19 cellular contexts compared by ENCODE assay signal in genomic region chr1:108357802-108358201, GRCh38.
"Had no signal": no experiment of that assay in that cellular context is flagged by ENCODE, and none has a peak within 500 bp of the region (broad histone marks: within the 10 kb centered on the region; RNA-seq: fewer than 3 reads in every experiment).

No MANE protein-coding gene starts in this region.

- H3K4me3 ChIP-seq: dorsolateral prefrontal cortex, gastrocnemius medialis, heart right ventricle, right atrium auricular region, sigmoid colon, skin epidermis, thoracic aorta, transverse colon had no signal

- H3K36me3 ChIP-seq: gastrocnemius medialis, heart right ventricle, neutrophil, right atrium auricular region, sigmoid colon, thoracic aorta, transverse colon had no signal

- DNase-seq: cortex of kidney; dorsolateral prefrontal cortex; effector CD8-positive, alpha-beta T cell; gastrocnemius medialis; heart right ventricle; hypothalamus; kidney glomerular epithelial cell; naive thymus-derived CD4-positive, alpha-beta T cell; posterior cingulate gyrus; sigmoid colon; stimulated activated CD4-positive, alpha-beta T cell treated with anti-CD3 and anti-CD28 coated beads, Interleukin-2, amount 100 ng/mL, for 24 hours; stimulated activated CD4-positive, alpha-beta T cell treated with anti-CD3 and anti-CD28 coated beads, Interleukin-4, amount 100 ng/mL, for 4 hours; stimulated activated naive B cell treated with anti-CD40 and anti-IgM and Interleukin-4, amounts not matched to agents 10 μg/mL and 1 μg/mL and 100 μg/mL, for 72 hours; stimulated activated naive CD8-positive, alpha-beta T cell treated with anti-CD3 and anti-CD28 coated beads, Interleukin-15, amount 100 ng/mL, for 72 hours; transverse colon had no signal

- H3K9me3 ChIP-seq: gastrocnemius medialis, neutrophil, right atrium auricular region, sigmoid colon, thoracic aorta, transverse colon had no signal

- H3K27me3 ChIP-seq: dorsolateral prefrontal cortex, gastrocnemius medialis, heart right ventricle, neutrophil, right atrium auricular region, sigmoid colon, transverse colon had no signal

- H3K4me1 ChIP-seq: gastrocnemius medialis, heart right ventricle, right atrium auricular region, sigmoid colon, transverse colon had no signal

- H3K27ac ChIP-seq: dorsolateral prefrontal cortex, gastrocnemius medialis, heart right ventricle, neutrophil, right atrium auricular region, sigmoid colon, skin epidermis, thoracic aorta, transverse colon had no signal
